ENCODE assay signal across 22 cellular contexts in genomic region chr16:68385371-68385770, GRCh38.
A peak's percentile ranks its signal among the peaks of the same experiment; 100 is the strongest.
DNase-seq lines count a peak whose midpoint lies in the region; ATAC-seq and TF ChIP-seq lines count a peak whose summit lies in the region.
"Had no signal": no experiment of that assay in that cellular context is flagged by ENCODE, and none has a peak within 500 bp of the region (broad histone marks: within the 10 kb centered on the region; RNA-seq: fewer than 3 reads in every experiment).

No MANE protein-coding gene starts in this region.

- H3K4me1 Mint-ChIP-seq in chondrocyte (ENCODE audit: low read depth) = no peaks in the 10 kb centered on the region
- peaks cover 0 to 5% of the 10 kb centered on the region in 2 donors for H3K4me1 Mint-ChIP-seq in natural killer cell treated with Interleukin-12 subunit alpha and Interleukin-12 subunit beta and Interleukin-15 and Interleukin-18, amount 100 ng/mL, for 72 hours (ENCODE audit: low read depth in 2 of 2)

- WGBS in sigmoid colon, 2 donors = 74 to 76% methylated on average over 6 of the region's 6 CpGs

- H3K4me1 ChIP-seq in rectal smooth muscle tissue (ENCODE audit: control insufficient read depth, insufficient read depth, low read length) (no peaks in the 10 kb centered on the region), sigmoid colon (no peaks in the 10 kb centered on the region)
- H3K4me1 ChIP-seq: left lung had no signal

- H3K4me3 Mint-ChIP-seq in chondrocyte (ENCODE audit: unreplicated experiment) = no peak overlapping the region
- H3K4me3 Mint-ChIP-seq in natural killer cell treated with Interleukin-12 subunit alpha and Interleukin-12 subunit beta and Interleukin-15 and Interleukin-18, amount 100 ng/mL, for 72 hours = no peak overlapping the region
- H3K4me3 Mint-ChIP-seq: naive thymus-derived CD4-positive, alpha-beta T cell; stimulated activated naive CD8-positive, alpha-beta T cell treated with anti-CD3 and anti-CD28 coated beads, Interleukin-15, amount 100 ng/mL, for 72 hours had no signal

- H3K4me3 ChIP-seq in H7 (ENCODE audit: insufficient read depth, low read depth, low read length) (no peak overlapping the region), rectal smooth muscle tissue (ENCODE audit: low read length) (peak overlapping the region; percentile 28), sigmoid colon (no peak overlapping the region)
- H3K4me3 ChIP-seq: left lung, PC-9 had no signal

- DNase-seq in H7 (peak; percentile 35), MV-4-11 (lab: John Stamatoyannopoulos, UW) (peak; percentile 32), chondrocyte (ENCODE audit: low spot score) (peak; percentile 18), NCI-H187 (lab: John Stamatoyannopoulos, UW) (no peak), sigmoid colon (no peak)
- no peak for DNase-seq in natural killer cell treated with Interleukin-12 subunit alpha and Interleukin-12 subunit beta and Interleukin-15 and Interleukin-18, amount 100 ng/mL, for 72 hours (ENCODE audit: low spot score)
- DNase-seq: activated CD4-positive, alpha-beta T cell treated with anti-CD3 and anti-CD28 coated beads, Interleukin-2, amount 50 U/mL, for 48 hours; activated CD8-positive, alpha-beta memory T cell treated with anti-CD3 and anti-CD28 coated beads, Interleukin-2, amount 50 U/mL, for 48 hours; activated naive CD4-positive, alpha-beta T cell treated with anti-CD3 and anti-CD28 coated beads, Interleukin-2, amount 50 U/mL, for 16 hours; amygdala; effector CD4-positive, alpha-beta T cell; mesendoderm; NCI-H1436; NCI-H446 treated with DMSO at 0.1 percent for 48 hours; PC-9; SIG-M5; stimulated activated naive CD8-positive, alpha-beta T cell treated with anti-CD3 and anti-CD28 coated beads, Interleukin-15, amount 100 ng/mL, for 72 hours had no signal

- H3K36me3 ChIP-seq in H7 (replicated peaks; ENCODE audit: control insufficient read depth, insufficient read depth, low read length) (no peaks in the 10 kb centered on the region), rectal smooth muscle tissue (ENCODE audit: control insufficient read depth, insufficient read depth, low read length) (no peaks in the 10 kb centered on the region), sigmoid colon (no peaks in the 10 kb centered on the region)
- H3K36me3 ChIP-seq: left lung had no signal

- H3K27ac ChIP-seq in rectal smooth muscle tissue (ENCODE audit: low read depth, low read length) (no peak overlapping the region), sigmoid colon (no peak overlapping the region)
- H3K27ac ChIP-seq: left lung, PC-9 had no signal

- no peak for TF ChIP-seq CTCF in chondrocyte (IDR thresholded peaks at IDR 0.05)
- TF ChIP-seq CTCF in sigmoid colon (IDR thresholded peaks at IDR 0.05) = no peak

- H3K36me3 Mint-ChIP-seq in chondrocyte (ENCODE audit: low read depth) = no peaks in the 10 kb centered on the region
- no peaks in the 10 kb centered on the region for H3K36me3 Mint-ChIP-seq in natural killer cell treated with Interleukin-12 subunit alpha and Interleukin-12 subunit beta and Interleukin-15 and Interleukin-18, amount 100 ng/mL, for 72 hours
- H3K36me3 Mint-ChIP-seq: naive thymus-derived CD4-positive, alpha-beta T cell had no signal

- no peaks in the 10 kb centered on the region for H3K27me3 ChIP-seq in H7 (ENCODE audit: control insufficient read depth, insufficient read depth, low read length)
- no peaks in the 10 kb centered on the region for H3K27me3 ChIP-seq in rectal smooth muscle tissue (ENCODE audit: control insufficient read depth, insufficient read depth, low read length)
- H3K27me3 ChIP-seq in sigmoid colon = no peaks in the 10 kb centered on the region
- H3K27me3 ChIP-seq: left lung had no signal

- H3K27me3 Mint-ChIP-seq in chondrocyte (ENCODE audit: low read depth) = peaks cover 9% of the 10 kb centered on the region
- H3K27me3 Mint-ChIP-seq in natural killer cell treated with Interleukin-12 subunit alpha and Interleukin-12 subunit beta and Interleukin-15 and Interleukin-18, amount 100 ng/mL, for 72 hours = peaks cover 0 to 5% of the 10 kb centered on the region in 2 donors

- H3K27ac Mint-ChIP-seq in chondrocyte (ENCODE audit: unreplicated experiment) = no peak overlapping the region
- H3K27ac Mint-ChIP-seq in natural killer cell treated with Interleukin-12 subunit alpha and Interleukin-12 subunit beta and Interleukin-15 and Interleukin-18, amount 100 ng/mL, for 72 hours = no peak overlapping the region
- H3K27ac Mint-ChIP-seq: stimulated activated naive CD8-positive, alpha-beta T cell treated with anti-CD3 and anti-CD28 coated beads, Interleukin-15, amount 100 ng/mL, for 72 hours had no signal

- H3K9ac ChIP-seq in rectal smooth muscle tissue (ENCODE audit: low read length) = no peak overlapping the region

- no peaks in the 10 kb centered on the region for H3K9me3 ChIP-seq in sigmoid colon
- H3K9me3 ChIP-seq: left lung had no signal

- no peak for ATAC-seq in HG03565 (IDR thresholded peaks at IDR 0.05; ENCODE audit: unreplicated experiment)
- ATAC-seq in natural killer cell treated with Interleukin-12 subunit alpha and Interleukin-12 subunit beta and Interleukin-15 and Interleukin-18, amount 100 ng/mL, for 72 hours = no peak
- ATAC-seq: activated CD4-positive, CD25-positive, alpha-beta regulatory T cell treated with anti-CD3 and anti-CD28 coated beads, Interleukin-2, amount 50 U/mL, for 24 hours; left lung; naive thymus-derived CD4-positive, alpha-beta T cell; stimulated activated naive CD8-positive, alpha-beta T cell treated with anti-CD3 and anti-CD28 coated beads, Interleukin-15, amount 100 ng/mL, for 72 hours had no signal

- no peak for TF ChIP-seq POLR2A in sigmoid colon (IDR thresholded peaks at IDR 0.05)

- intact Hi-C loops in sigmoid colon (cut with DNase I) = no loop called here

- no peak for TF ChIP-seq EP300 in sigmoid colon (IDR thresholded peaks at IDR 0.05)

- no peaks in the 10 kb centered on the region for H3K9me3 Mint-ChIP-seq in chondrocyte (ENCODE audit: low read depth)
- no peaks in the 10 kb centered on the region for H3K9me3 Mint-ChIP-seq in natural killer cell treated with Interleukin-12 subunit alpha and Interleukin-12 subunit beta and Interleukin-15 and Interleukin-18, amount 100 ng/mL, for 72 hours
- H3K9me3 Mint-ChIP-seq: naive thymus-derived CD4-positive, alpha-beta T cell; stimulated activated naive CD8-positive, alpha-beta T cell treated with anti-CD3 and anti-CD28 coated beads, Interleukin-15, amount 100 ng/mL, for 72 hours had no signal

Comparison
In these comparisons a context has a peak if more than half of its experiments do, and no peak if none do; other contexts are left out.
1. DNase-seq: peak in H7 (single experiment), MV-4-11 (single experiment) and chondrocyte (single experiment); none in NCI-H187 (0 of 2), sigmoid colon (single experiment) and natural killer cell treated with Interleukin-12 subunit alpha and Interleukin-12 subunit beta and Interleukin-15 and Interleukin-18, amount 100 ng/mL, for 72 hours (single experiment).